ENCODE assay signal across 8 cellular contexts in the genomic region with DNA sequence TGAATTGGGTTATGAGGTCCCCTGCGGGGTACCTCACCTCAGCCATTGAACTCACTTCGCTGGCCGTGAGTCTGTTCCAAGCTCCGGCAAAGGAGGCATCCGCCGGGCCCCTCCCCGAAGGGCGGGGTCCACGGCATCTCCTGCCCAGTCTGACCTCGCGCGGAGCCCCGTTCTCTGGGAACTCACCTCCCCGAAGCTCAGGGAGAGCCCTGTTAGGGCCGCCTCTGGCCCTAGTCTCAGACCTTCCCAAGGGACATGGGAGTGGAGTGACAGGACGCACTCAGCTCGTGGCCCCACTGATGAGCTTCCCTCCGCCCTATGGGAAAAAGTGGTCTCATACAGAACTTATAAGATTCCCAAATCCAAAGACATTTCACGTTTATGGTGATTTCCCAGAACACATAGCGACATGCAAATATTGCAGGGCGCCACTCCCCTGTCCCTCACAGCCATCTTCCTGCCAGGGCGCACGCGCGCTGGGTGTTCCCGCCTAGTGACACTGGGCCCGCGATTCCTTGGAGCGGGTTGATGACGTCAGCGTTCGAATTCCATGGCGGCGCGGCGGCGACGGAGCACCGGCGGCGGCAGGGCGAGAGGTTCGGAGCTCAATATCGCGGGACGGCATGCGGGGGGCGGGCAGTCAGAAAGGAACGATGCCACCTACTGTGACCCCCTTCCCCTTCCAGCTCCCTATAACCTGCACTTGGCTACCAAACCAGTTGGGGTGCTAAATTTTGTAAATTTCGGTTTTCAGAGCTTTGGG. TPM values are rescaled to one million over a fixed set of nuclear protein-coding genes. Genes with fewer than 3 reads are reported as not detected.
DNase-seq lines count a peak whose midpoint lies in the region; ATAC-seq and TF ChIP-seq lines count a peak whose summit lies in the region.

A gene with protein sequence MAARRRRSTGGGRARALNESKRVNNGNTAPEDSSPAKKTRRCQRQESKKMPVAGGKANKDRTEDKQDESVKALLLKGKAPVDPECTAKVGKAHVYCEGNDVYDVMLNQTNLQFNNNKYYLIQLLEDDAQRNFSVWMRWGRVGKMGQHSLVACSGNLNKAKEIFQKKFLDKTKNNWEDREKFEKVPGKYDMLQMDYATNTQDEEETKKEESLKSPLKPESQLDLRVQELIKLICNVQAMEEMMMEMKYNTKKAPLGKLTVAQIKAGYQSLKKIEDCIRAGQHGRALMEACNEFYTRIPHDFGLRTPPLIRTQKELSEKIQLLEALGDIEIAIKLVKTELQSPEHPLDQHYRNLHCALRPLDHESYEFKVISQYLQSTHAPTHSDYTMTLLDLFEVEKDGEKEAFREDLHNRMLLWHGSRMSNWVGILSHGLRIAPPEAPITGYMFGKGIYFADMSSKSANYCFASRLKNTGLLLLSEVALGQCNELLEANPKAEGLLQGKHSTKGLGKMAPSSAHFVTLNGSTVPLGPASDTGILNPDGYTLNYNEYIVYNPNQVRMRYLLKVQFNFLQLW (plus strand): TSS at position 544 of the 763 bp plus-strand sequence. CDS start 7 bp downstream, at position 551.

- H3K36me3 Mint-ChIP-seq in CD8-positive, alpha-beta memory T cell = peaks cover 0 to 28% (median 2%) of the 10 kb centered on the region in 3 donors

- TF ChIP-seq CTCF in lower lobe of right lung (IDR thresholded peaks at IDR 0.05) = no peak

- peaks cover 7% of the 10 kb centered on the region for H3K4me1 ChIP-seq in CD8-positive, alpha-beta memory T cell (ENCODE audit: insufficient read depth, low read length)
- H3K4me1 ChIP-seq in ectodermal cell (ENCODE audit: control insufficient read depth, insufficient read depth, low read length) (no peaks in the 10 kb centered on the region), lower lobe of right lung (peaks cover 11% of the 10 kb centered on the region)

- peak; percentile 85 to 95 (median 93) for DNase-seq in CD8-positive, alpha-beta memory T cell
- DNase-seq in HS-27A (ENCODE audit: low read depth) (peak; percentile 100), NK-92 (lab: John Stamatoyannopoulos, UW; ENCODE audit: unreplicated experiment) (peak; percentile 67), lower lobe of right lung (peak; percentile 98)
- peak; percentile 72 to 75 for DNase-seq in activated CD8-positive, alpha-beta memory T cell treated with anti-CD3 and anti-CD28 coated beads for 1 hour (ENCODE audit: extremely low read depth in 1 of 2, low read depth in 1 of 2)
- peak; percentile 86 to 96 (median 87) for DNase-seq in stimulated activated CD4-positive, alpha-beta T cell treated with anti-CD3 and anti-CD28 coated beads, TNF-alpha, amount 100 ng/mL, for 24 hours (ENCODE audit: low read depth in 3 of 3)

- 0% methylated on average over 49 to 50 of the region's 50 CpGs for WGBS in ectodermal cell, 2 experiments

- no peaks in the 10 kb centered on the region for H3K27me3 ChIP-seq in CD8-positive, alpha-beta memory T cell (ENCODE audit: insufficient read depth, low read length, poor library complexity, severe bottlenecking)
- H3K27me3 ChIP-seq in ectodermal cell (ENCODE audit: control insufficient read depth, insufficient read depth, low read length, poor library complexity, severe bottlenecking) (no peaks in the 10 kb centered on the region), lower lobe of right lung (ENCODE audit: low read depth) (no peaks in the 10 kb centered on the region)

- H3K4me3 Mint-ChIP-seq in CD8-positive, alpha-beta memory T cell = peak within 1 kb of the TSS; percentile 90 to 99 (median 98)

- CTCF ChIA-PET in CD8-positive, alpha-beta memory T cell (lab: Charles Lee) = interaction anchor here (0.5 to 5.0 kb wide), 16 partner anchors 8 to 342 kb away, joined by 3 to 72 read pairs (median 6); a partner anchor contains a TSS

- POLR2A ChIA-PET in CD8-positive, alpha-beta memory T cell (lab: Charles Lee) = interaction anchor here (0.8 to 2.8 kb wide), 10 partner anchors 10 to 339 kb away, joined by 3 to 37 read pairs (median 8); a partner anchor contains a TSS

- H3K9me3 ChIP-seq in CD8-positive, alpha-beta memory T cell (ENCODE audit: low read length) = no peaks in the 10 kb centered on the region
- H3K9me3 ChIP-seq in ectodermal cell (ENCODE audit: control insufficient read depth, low read length) (no peaks in the 10 kb centered on the region), lower lobe of right lung (no peaks in the 10 kb centered on the region)

- H3K27ac Mint-ChIP-seq in CD8-positive, alpha-beta memory T cell = peak within 1 kb of the TSS; percentile 93 to 99 (median 98)

- peak; percentile 91 for ATAC-seq in GM19467 (IDR thresholded peaks at IDR 0.05; ENCODE audit: unreplicated experiment)
- peak; percentile 97 to 98 for ATAC-seq in lower lobe of right lung

- H3K36me3 ChIP-seq in CD8-positive, alpha-beta memory T cell (ENCODE audit: insufficient read depth, low read length) = no peaks in the 10 kb centered on the region
- H3K36me3 ChIP-seq in ectodermal cell (ENCODE audit: control insufficient read depth, insufficient read depth, low read length) (peaks cover 22% of the 10 kb centered on the region), lower lobe of right lung (peaks cover 32% of the 10 kb centered on the region)

- H3K4me3 ChIP-seq in CD8-positive, alpha-beta memory T cell (ENCODE audit: low read length) = peak within 1 kb of the TSS; percentile 95
- H3K4me3 ChIP-seq in ectodermal cell (ENCODE audit: insufficient read depth, low read depth, low read length) (peak within 1 kb of the TSS; percentile 91), lower lobe of right lung (peak within 1 kb of the TSS; percentile 60)

- H3K4me1 Mint-ChIP-seq in CD8-positive, alpha-beta memory T cell = peaks cover 15 to 27% (median 21%) of the 10 kb centered on the region in 3 donors

- H3K27me3 Mint-ChIP-seq in CD8-positive, alpha-beta memory T cell = peaks cover 0 to 7% of the 10 kb centered on the region in 2 donors

- peak within 1 kb of the TSS; percentile 87 for H3K27ac ChIP-seq in CD8-positive, alpha-beta memory T cell (ENCODE audit: low read depth, low read length)
- peak within 1 kb of the TSS; percentile 91 for H3K27ac ChIP-seq in ectodermal cell (ENCODE audit: insufficient read depth, low read depth, low read length, poor library complexity, severe bottlenecking)
- H3K27ac ChIP-seq in lower lobe of right lung = peak within 1 kb of the TSS; percentile 94

- H3K9me3 Mint-ChIP-seq in CD8-positive, alpha-beta memory T cell = no peaks in the 10 kb centered on the region

- intact Hi-C loops in lower lobe of right lung (cut with DNase I) = no loop called here

RNA-seq across cellular contexts. Expression of the gene that starts here (rescaled TPM):
- 10 to 100 TPM; 35.0 to 41.3 TPM for total RNA-seq in CD8-positive, alpha-beta memory T cell
- polyA plus RNA-seq in CD8-positive, alpha-beta memory T cell = 13.6 TPM
- 62.9 TPM for polyA plus RNA-seq in ectodermal cell (2013, experiment 1 of 4)
- polyA plus RNA-seq in ectodermal cell (2013, experiment 2 of 4) = 49.8 TPM
- 49.3 TPM for polyA plus RNA-seq in ectodermal cell (2013, experiment 3 of 4)
- polyA plus RNA-seq in ectodermal cell (2013, experiment 4 of 4) = 54.1 TPM
- total RNA-seq in lower lobe of right lung = 17.1 TPM

Comparison
In these comparisons a context has a peak if more than half of its experiments do, and no peak if none do; other contexts are left out.
1. Peak in every context shown above with its lines: DNase-seq, ATAC-seq, H3K4me3 ChIP-seq and H3K27ac ChIP-seq.